19 cellular contexts compared by ENCODE assay signal in genomic region chr9:92492781-92493401, GRCh38. TPM values are rescaled to one million over a fixed set of nuclear protein-coding genes. Genes with fewer than 3 reads are reported as not detected.
DNase-seq lines count a peak whose midpoint lies in the region; ATAC-seq and TF ChIP-seq lines count a peak whose summit lies in the region.
"Had no signal": no experiment of that assay in that cellular context is flagged by ENCODE, and none has a peak within 500 bp of the region (broad histone marks: within the 10 kb centered on the region; RNA-seq: fewer than 3 reads in every experiment).

No MANE protein-coding gene starts in this region.

- no peaks in the 10 kb centered on the region for H3K36me3 ChIP-seq in SK-N-MC (ENCODE audit: insufficient read depth, low read length)
- H3K36me3 ChIP-seq in Peyer's patch, result no peaks in the 10 kb centered on the region
- no peaks in the 10 kb centered on the region for H3K36me3 ChIP-seq in brain microvascular endothelial cell (replicated peaks)
- H3K36me3 ChIP-seq: BLaER1 treated with 17β-estradiol and CSF1 and Interleukin-3, amounts not matched to agents 10 nM and 100 nM had no signal

- no peaks in the 10 kb centered on the region for H3K79me1 ChIP-seq in H9 (ENCODE audit: insufficient read depth, low read depth, low read length, poor library complexity, severe bottlenecking)

- H3K23me2 ChIP-seq in H9 (ENCODE audit: insufficient read length, low read depth, low read length, poor library complexity, severe bottlenecking), result no peaks in the 10 kb centered on the region

- no peak overlapping the region for H4K8ac ChIP-seq in H9 (replicated peaks; ENCODE audit: insufficient read length, low read depth, low read length)

- H3K14ac ChIP-seq in H9 (ENCODE audit: insufficient read depth, low read length), result peak overlapping the region; percentile 8; the same call in 1 of the 2 replicates

- no peak overlapping the region; a peak in 1 of 7 replicates for H3K27ac Mint-ChIP-seq in H9
- peak overlapping the region; percentile 0 for H3K27ac Mint-ChIP-seq in mesothelial cell of epicardium
- H3K27ac Mint-ChIP-seq: CD8-positive, alpha-beta memory T cell had no signal

- no peak overlapping the region for H2AFZ ChIP-seq in H9 (ENCODE audit: low read length)

- H2BK15ac ChIP-seq in H9 (ENCODE audit: low read depth, low read length), result no peak overlapping the region

- TF ChIP-seq CTCF in H9 (conservative IDR thresholded peaks at IDR 0.05) (no peak), mesothelial cell of epicardium (IDR thresholded peaks at IDR 0.05; ENCODE audit: unreplicated experiment) (no peak), Peyer's patch (IDR thresholded peaks at IDR 0.05) (no peak), brain microvascular endothelial cell (IDR thresholded peaks at IDR 0.05; ENCODE audit: low read depth, low read length, missing control alignments) (no peak)

- H2BK120ac ChIP-seq in H9 (ENCODE audit: low read depth, low read length, poor library complexity, severe bottlenecking), result no peak overlapping the region

- H3K79me2 ChIP-seq in H9 (ENCODE audit: insufficient read depth, low read length), result no peaks in the 10 kb centered on the region

- no peak overlapping the region for H2AK5ac ChIP-seq in H9 (ENCODE audit: insufficient read length, low read length)

- DNase-seq in ELF-1 (ENCODE audit: low read depth, low spot score) (peak; percentile 35), H9 (no peak), SK-N-MC (ENCODE audit: low read depth, low spot score) (no peak), mesothelial cell of epicardium (ENCODE audit: low spot score in 2 of 2, unreplicated experiment in 2 of 2) (no peak), occipital lobe (lab: John Stamatoyannopoulos, UW) (no peak), Peyer's patch (no peak), brain microvascular endothelial cell (no peak)
- DNase-seq: CD8-positive, alpha-beta memory T cell; H7; NCI-H1092 treated with DMSO at 0.1 percent for 48 hours; NCI-H187; NCI-H446; PC-3; SIG-M5; SW 1271; T-helper 2 cell had no signal

- H3K4me3 Mint-ChIP-seq in H9 (no peak overlapping the region), mesothelial cell of epicardium (no peak overlapping the region)
- H3K4me3 Mint-ChIP-seq: CD8-positive, alpha-beta memory T cell had no signal

- no peak overlapping the region for H3K56ac ChIP-seq in H9 (ENCODE audit: insufficient read length, low read depth, low read length)

- no peak for ATAC-seq in HG03108 (IDR thresholded peaks at IDR 0.05; ENCODE audit: unreplicated experiment)
- ATAC-seq: PC-3 had no signal

- H3K9ac ChIP-seq in H9 (ENCODE audit: extremely low read depth, insufficient read length, low read length) (no peak overlapping the region), SK-N-MC (ENCODE audit: insufficient read length) (no peak overlapping the region)
- H3K9ac ChIP-seq: BLaER1 treated with 17β-estradiol and CSF1 and Interleukin-3, amounts not matched to agents 10 nM and 100 nM had no signal

- H3K4me1 ChIP-seq in H9 (ENCODE audit: insufficient read depth, low read length), result no peaks in the 10 kb centered on the region; the same call in 1 of the 2 replicates
- no peaks in the 10 kb centered on the region for H3K4me1 ChIP-seq in Peyer's patch

- no peak overlapping the region for H3K23ac ChIP-seq in H9 (ENCODE audit: insufficient read length, low read depth, low read length)

- H3K18ac ChIP-seq in H9 (ENCODE audit: insufficient read length, low read depth, low read length), result no peak overlapping the region

- H3K4me2 ChIP-seq in H9 (ENCODE audit: insufficient read depth, insufficient read length, low read length), result no peak overlapping the region
- H3K4me2 ChIP-seq: BLaER1 treated with 17β-estradiol and CSF1 and Interleukin-3, amounts not matched to agents 10 nM and 100 nM had no signal

- no peaks in the 10 kb centered on the region for H3K27me3 ChIP-seq in H9 (ENCODE audit: insufficient read depth, low read length)
- H3K27me3 ChIP-seq in Peyer's patch, result no peaks in the 10 kb centered on the region
- no peaks in the 10 kb centered on the region for H3K27me3 ChIP-seq in brain microvascular endothelial cell (replicated peaks)
- H3K27me3 ChIP-seq: BLaER1 treated with 17β-estradiol and CSF1 and Interleukin-3, amounts not matched to agents 10 nM and 100 nM had no signal

- no peak overlapping the region for H2BK5ac ChIP-seq in H9 (ENCODE audit: insufficient read length, low read length)

- H3K27ac ChIP-seq in H9 (ENCODE audit: insufficient read length, low read depth, low read length), result no peak overlapping the region
- H3K27ac ChIP-seq in SK-N-MC, result peak overlapping the region; percentile 4; the same call in 1 of the 2 replicates
- H3K27ac ChIP-seq in Peyer's patch, result no peak overlapping the region
- H3K27ac ChIP-seq in brain microvascular endothelial cell, result no peak overlapping the region
- H3K27ac ChIP-seq: BLaER1 treated with 17β-estradiol and CSF1 and Interleukin-3, amounts not matched to agents 10 nM and 100 nM; RWPE1 had no signal

- no peaks in the 10 kb centered on the region for H3K9me3 ChIP-seq in H9 (ENCODE audit: control insufficient read depth, low read depth, low read length)
- H3K9me3 ChIP-seq in SK-N-MC (ENCODE audit: low read depth, low read length), result no peaks in the 10 kb centered on the region
- no peaks in the 10 kb centered on the region for H3K9me3 ChIP-seq in Peyer's patch
- H3K9me3 ChIP-seq: BLaER1 treated with 17β-estradiol and CSF1 and Interleukin-3, amounts not matched to agents 10 nM and 100 nM had no signal

- no peaks in the 10 kb centered on the region; a peak in 1 of 7 replicates for H3K36me3 Mint-ChIP-seq in H9 (ENCODE audit: insufficient read depth in 1 of 3, low read depth in 3 of 3)
- H3K36me3 Mint-ChIP-seq in mesothelial cell of epicardium, result no peaks in the 10 kb centered on the region

- no peak overlapping the region for H3T11ph ChIP-seq in H9 (ENCODE audit: low read length)

- H2BK12ac ChIP-seq in H9 (ENCODE audit: insufficient read length, low read depth, low read length), result no peak overlapping the region

- no peak overlapping the region for H3K4ac ChIP-seq in H9 (ENCODE audit: low read depth, low read length)

- no peak overlapping the region for H4K91ac ChIP-seq in H9 (ENCODE audit: insufficient read length, low read depth, low read length)

- H3K9me3 Mint-ChIP-seq in H9, result no peaks in the 10 kb centered on the region
- no peaks in the 10 kb centered on the region for H3K9me3 Mint-ChIP-seq in mesothelial cell of epicardium
- H3K9me3 Mint-ChIP-seq: CD8-positive, alpha-beta memory T cell had no signal

- H3K4me1 Mint-ChIP-seq in H9, result peaks cover 0 to 3% of the 10 kb centered on the region in 2 experiments; a peak in 2 of 4 replicates
- H3K4me1 Mint-ChIP-seq in mesothelial cell of epicardium, result peaks cover 20% of the 10 kb centered on the region
- H3K4me1 Mint-ChIP-seq: CD8-positive, alpha-beta memory T cell had no signal

- no peak for TF ChIP-seq POLR2A in Peyer's patch (IDR thresholded peaks at IDR 0.05)

- H3K27me3 Mint-ChIP-seq in H9 (ENCODE audit: low read depth), result no peaks in the 10 kb centered on the region
- H3K27me3 Mint-ChIP-seq in mesothelial cell of epicardium (ENCODE audit: low read depth), result no peaks in the 10 kb centered on the region
- H3K27me3 Mint-ChIP-seq: CD8-positive, alpha-beta memory T cell had no signal

- H2BK20ac ChIP-seq in H9 (ENCODE audit: low read depth, low read length, poor library complexity, severe bottlenecking), result no peak overlapping the region

- H4K5ac ChIP-seq in H9 (ENCODE audit: insufficient read length, low read depth, low read length), result no peak overlapping the region

- WGBS in H9 (ENCODE audit: extremely low coverage, insufficient read length, low lambda C conversion rate), result no CpG with 5 or more reads among the region's 3 CpGs

- H4K20me1 ChIP-seq in H9 (ENCODE audit: control insufficient read depth, insufficient read depth, insufficient read length), result no peaks in the 10 kb centered on the region
- H4K20me1 ChIP-seq: BLaER1 treated with 17β-estradiol and CSF1 and Interleukin-3, amounts not matched to agents 10 nM and 100 nM had no signal

- H3K4me3 ChIP-seq in SK-N-MC (no peak overlapping the region), Peyer's patch (no peak overlapping the region), brain microvascular endothelial cell (ENCODE audit: low read depth, low read length) (no peak overlapping the region)
- H3K4me3 ChIP-seq: BLaER1 treated with 17β-estradiol and CSF1 and Interleukin-3, amounts not matched to agents 10 nM and 100 nM had no signal

- in situ Hi-C loops in brain microvascular endothelial cell (cut with HindIII; ENCODE audit: low pct_ligation_motif_present, low sequenced_read_pairs), result no loop called here

RNA-seq across cellular contexts. Expression of gene ASPN, which starts 10.6 kb away (rescaled TPM):
- total RNA-seq in H9 (2021), result not detected in 2 replicates
- 0.63 to 0.86 TPM (median 0.63 TPM) in 3 replicates for total RNA-seq in mesothelial cell of epicardium
- 7.8 TPM for total RNA-seq in occipital lobe
- 1 to 10 TPM; 2.5 to 4.7 (median 4.4) TPM for total RNA-seq in Peyer's patch
- total RNA-seq: CD8-positive, alpha-beta memory T cell; H7; PC-3 had no signal

RNA-seq across cellular contexts. Expression of gene ECM2, which starts 42.9 kb away (rescaled TPM):
- total RNA-seq in H9 (2021) (not detected in 2 replicates), mesothelial cell of epicardium (0.16 to 0.20 TPM in 2 of 3 replicates, not detected in the other), occipital lobe (5.6 TPM), Peyer's patch (10 to 100 TPM in 3 of 4 donors, 1 to 10 TPM in 1; 9.6 to 20.1 (median 12.1) TPM)
- total RNA-seq: CD8-positive, alpha-beta memory T cell; H7; PC-3 had no signal
